ENCODE assay signal across 27 cellular contexts in genomic region chr14:95776798-95777615, GRCh38.
"Had no signal": no experiment of that assay in that cellular context is flagged by ENCODE, and none has a peak within 500 bp of the region (broad histone marks: within the 10 kb centered on the region; RNA-seq: fewer than 3 reads in every experiment).

No MANE protein-coding gene starts in this region.

- H3K4me3 Mint-ChIP-seq: activated CD4-positive, alpha-beta T cell treated with anti-CD3 and anti-CD28 coated beads, Interleukin-2, amount 10 ng/mL, durations not matched to agents 7 days and 5 days; activated CD8-positive, alpha-beta memory T cell treated with anti-CD3 and anti-CD28 coated beads, Interleukin-2, amount 10 ng/mL, durations not matched to agents 7 days and 5 days; activated CD8-positive, alpha-beta T cell treated with anti-CD3 and anti-CD28 coated beads for 36 hours; activated naive CD8-positive, alpha-beta T cell treated with anti-CD3 and anti-CD28 coated beads, Interleukin-2, amount 50 U/mL, for 24 hours; immature natural killer cell; naive thymus-derived CD4-positive, alpha-beta T cell; neural crest cell; stimulated activated naive CD8-positive, alpha-beta T cell treated with anti-CD3 and anti-CD28 coated beads, Interleukin-15, Interleukin-2, amounts not matched to agents 100 ng/mL and 50 ng/mL, for 24 hours had no signal

- H3K27ac ChIP-seq: coronary artery, esophagus muscularis mucosa, hepatocyte, lower lobe of right lung, spleen, tibial nerve had no signal

- ATAC-seq: activated CD4-positive, CD25-positive, alpha-beta regulatory T cell treated with anti-CD3 and anti-CD28 coated beads, Interleukin-2, amount 50 U/mL, for 24 hours; activated CD8-positive, alpha-beta memory T cell treated with anti-CD3 and anti-CD28 coated beads, Interleukin-2, amount 10 ng/mL, durations not matched to agents 7 days and 5 days; activated CD8-positive, alpha-beta T cell treated with anti-CD3 and anti-CD28 coated beads for 36 hours; activated naive CD8-positive, alpha-beta T cell treated with anti-CD3 and anti-CD28 coated beads, Interleukin-2, amount 50 U/mL, for 24 hours; left lobe of liver; lower lobe of right lung; naive thymus-derived CD4-positive, alpha-beta T cell had no signal

- H2AFZ ChIP-seq: hepatocyte had no signal

- H3K4me3 ChIP-seq: coronary artery, esophagus muscularis mucosa, hepatocyte, lower lobe of right lung, spleen, tibial nerve had no signal

- H3K9me3 ChIP-seq: esophagus muscularis mucosa, lower lobe of right lung, spleen, tibial nerve had no signal

- FAIRE-seq: frontal cortex had no signal

- DNase-seq: activated CD4-positive, alpha-beta T cell treated with anti-CD3 and anti-CD28 coated beads, Interleukin-2, amount 10 ng/mL, durations not matched to agents 7 days and 5 days; activated CD8-positive, alpha-beta memory T cell treated with anti-CD3 and anti-CD28 coated beads, Interleukin-2, amount 10 ng/mL, durations not matched to agents 7 days and 5 days; activated CD8-positive, alpha-beta T cell treated with anti-CD3 and anti-CD28 coated beads for 36 hours; activated effector memory CD4-positive, alpha-beta T cell treated with anti-CD3 and anti-CD28 coated beads, Interleukin-2, amount 50 U/mL, for 16 hours; activated naive CD4-positive, alpha-beta T cell treated with anti-CD3 and anti-CD28 coated beads, Interleukin-2, amount 50 U/mL, for 16 hours; activated naive CD8-positive, alpha-beta T cell treated with anti-CD3 and anti-CD28 coated beads, Interleukin-2, amount 50 U/mL, for 24 hours; activated T-cell treated with anti-CD3 and anti-CD28 coated beads for 4 hours; cerebellar nuclear complex; glutamatergic neuron; immature natural killer cell; lower lobe of right lung; mesendoderm; naive thymus-derived CD4-positive, alpha-beta T cell; retina; spleen; stimulated activated CD4-positive, alpha-beta T cell treated with anti-CD3 and anti-CD28 coated beads, Interleukin-4, amount 100 ng/mL, for 24 hours; substantia nigra had no signal

- H3K27me3 ChIP-seq: tibial nerve had no signal

- H3K4me1 Mint-ChIP-seq: activated CD4-positive, alpha-beta T cell treated with anti-CD3 and anti-CD28 coated beads, Interleukin-2, amount 10 ng/mL, durations not matched to agents 7 days and 5 days; activated CD8-positive, alpha-beta memory T cell treated with anti-CD3 and anti-CD28 coated beads, Interleukin-2, amount 10 ng/mL, durations not matched to agents 7 days and 5 days; activated naive CD8-positive, alpha-beta T cell treated with anti-CD3 and anti-CD28 coated beads, Interleukin-2, amount 50 U/mL, for 24 hours; immature natural killer cell; naive thymus-derived CD4-positive, alpha-beta T cell; neural crest cell had no signal

- H3K4me1 ChIP-seq: esophagus muscularis mucosa, lower lobe of right lung, spleen, tibial nerve had no signal

- H3K79me2 ChIP-seq: hepatocyte had no signal

- H3K4me2 ChIP-seq: hepatocyte had no signal

- H3K9me3 Mint-ChIP-seq: activated CD4-positive, alpha-beta T cell treated with anti-CD3 and anti-CD28 coated beads, Interleukin-2, amount 10 ng/mL, durations not matched to agents 7 days and 5 days; activated CD8-positive, alpha-beta T cell treated with anti-CD3 and anti-CD28 coated beads for 36 hours; activated naive CD8-positive, alpha-beta T cell treated with anti-CD3 and anti-CD28 coated beads, Interleukin-2, amount 50 U/mL, for 24 hours; naive thymus-derived CD4-positive, alpha-beta T cell; neural crest cell; stimulated activated naive CD8-positive, alpha-beta T cell treated with anti-CD3 and anti-CD28 coated beads, Interleukin-15, Interleukin-2, amounts not matched to agents 100 ng/mL and 50 ng/mL, for 24 hours had no signal

- H3K27me3 Mint-ChIP-seq: activated CD4-positive, alpha-beta T cell treated with anti-CD3 and anti-CD28 coated beads, Interleukin-2, amount 10 ng/mL, durations not matched to agents 7 days and 5 days had no signal

- H3K36me3 Mint-ChIP-seq: activated CD8-positive, alpha-beta memory T cell treated with anti-CD3 and anti-CD28 coated beads, Interleukin-2, amount 10 ng/mL, durations not matched to agents 7 days and 5 days; immature natural killer cell; naive thymus-derived CD4-positive, alpha-beta T cell had no signal

- H3K27ac Mint-ChIP-seq: activated CD4-positive, alpha-beta T cell treated with anti-CD3 and anti-CD28 coated beads, Interleukin-2, amount 10 ng/mL, durations not matched to agents 7 days and 5 days; activated CD8-positive, alpha-beta memory T cell treated with anti-CD3 and anti-CD28 coated beads, Interleukin-2, amount 10 ng/mL, durations not matched to agents 7 days and 5 days; activated CD8-positive, alpha-beta T cell treated with anti-CD3 and anti-CD28 coated beads for 36 hours; activated naive CD8-positive, alpha-beta T cell treated with anti-CD3 and anti-CD28 coated beads, Interleukin-2, amount 50 U/mL, for 24 hours; immature natural killer cell; naive thymus-derived CD4-positive, alpha-beta T cell; progenitor cell of endocrine pancreas; stimulated activated naive CD8-positive, alpha-beta T cell treated with anti-CD3 and anti-CD28 coated beads, Interleukin-15, Interleukin-2, amounts not matched to agents 100 ng/mL and 50 ng/mL, for 24 hours had no signal
